Comparison of ENCODE assay signal across 1 cellular context in the genomic region with DNA sequence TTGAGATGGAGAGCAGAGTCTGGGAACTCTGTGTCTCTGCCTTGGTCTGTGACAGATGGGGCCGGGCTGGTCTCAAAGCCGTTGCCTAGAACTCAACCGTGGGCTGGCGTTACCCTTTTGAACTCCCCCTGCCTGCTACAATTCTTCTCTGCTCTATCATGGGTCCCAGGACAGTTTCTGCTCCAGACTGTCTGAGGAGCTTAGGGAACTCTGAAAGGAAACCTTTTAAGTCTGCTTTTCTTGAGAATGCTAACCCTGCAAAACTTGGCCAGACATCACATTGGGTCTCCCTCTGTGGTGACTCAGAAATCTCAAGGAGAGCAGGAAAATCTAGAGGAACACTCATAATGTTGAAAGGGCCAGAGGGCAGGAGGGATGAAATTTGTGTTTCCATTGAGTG.
TF ChIP-seq lines count a peak whose summit lies in the region.

No MANE protein-coding gene starts in this region.

TF ChIP-seq in SK-N-SH, 30 proteins besides CTCF, POLR2A, EP300 and RAD21 (continued from another document):
- no peak for TF ChIP-seq TEAD4 (IDR thresholded peaks at IDR 0.05; ENCODE audit: borderline replicate concordance, insufficient read depth)
- TF ChIP-seq ELF1 (IDR thresholded peaks at IDR 0.05), result no peak
- no peak for TF ChIP-seq RFX5 (IDR thresholded peaks at IDR 0.05; ENCODE audit: low read length)
- TF ChIP-seq GATA2 (CRISPR knock-in tag; IDR thresholded peaks at IDR 0.05), result no peak
- TF ChIP-seq NFIC (IDR thresholded peaks at IDR 0.05; ENCODE audit: borderline replicate concordance), result peak; percentile 29; the same call in 1 of the 2 replicates
- TF ChIP-seq GABPA (IDR thresholded peaks at IDR 0.05; ENCODE audit: low read depth), result no peak
- no peak for TF ChIP-seq RCOR1 (IDR thresholded peaks at IDR 0.05; ENCODE audit: low read length)
- TF ChIP-seq CHD2 (IDR thresholded peaks at IDR 0.05; ENCODE audit: low read length, partially characterized antibody), result no peak
- TF ChIP-seq, protein P1, sequence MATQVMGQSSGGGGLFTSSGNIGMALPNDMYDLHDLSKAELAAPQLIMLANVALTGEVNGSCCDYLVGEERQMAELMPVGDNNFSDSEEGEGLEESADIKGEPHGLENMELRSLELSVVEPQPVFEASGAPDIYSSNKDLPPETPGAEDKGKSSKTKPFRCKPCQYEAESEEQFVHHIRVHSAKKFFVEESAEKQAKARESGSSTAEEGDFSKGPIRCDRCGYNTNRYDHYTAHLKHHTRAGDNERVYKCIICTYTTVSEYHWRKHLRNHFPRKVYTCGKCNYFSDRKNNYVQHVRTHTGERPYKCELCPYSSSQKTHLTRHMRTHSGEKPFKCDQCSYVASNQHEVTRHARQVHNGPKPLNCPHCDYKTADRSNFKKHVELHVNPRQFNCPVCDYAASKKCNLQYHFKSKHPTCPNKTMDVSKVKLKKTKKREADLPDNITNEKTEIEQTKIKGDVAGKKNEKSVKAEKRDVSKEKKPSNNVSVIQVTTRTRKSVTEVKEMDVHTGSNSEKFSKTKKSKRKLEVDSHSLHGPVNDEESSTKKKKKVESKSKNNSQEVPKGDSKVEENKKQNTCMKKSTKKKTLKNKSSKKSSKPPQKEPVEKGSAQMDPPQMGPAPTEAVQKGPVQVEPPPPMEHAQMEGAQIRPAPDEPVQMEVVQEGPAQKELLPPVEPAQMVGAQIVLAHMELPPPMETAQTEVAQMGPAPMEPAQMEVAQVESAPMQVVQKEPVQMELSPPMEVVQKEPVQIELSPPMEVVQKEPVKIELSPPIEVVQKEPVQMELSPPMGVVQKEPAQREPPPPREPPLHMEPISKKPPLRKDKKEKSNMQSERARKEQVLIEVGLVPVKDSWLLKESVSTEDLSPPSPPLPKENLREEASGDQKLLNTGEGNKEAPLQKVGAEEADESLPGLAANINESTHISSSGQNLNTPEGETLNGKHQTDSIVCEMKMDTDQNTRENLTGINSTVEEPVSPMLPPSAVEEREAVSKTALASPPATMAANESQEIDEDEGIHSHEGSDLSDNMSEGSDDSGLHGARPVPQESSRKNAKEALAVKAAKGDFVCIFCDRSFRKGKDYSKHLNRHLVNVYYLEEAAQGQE (IDR thresholded peaks at IDR 0.05; ENCODE audit: low read depth, low read length), result no peak
- TF ChIP-seq MEF2A (IDR thresholded peaks at IDR 0.05; ENCODE audit: borderline replicate concordance, low read depth), result no peak
- no peak for TF ChIP-seq TAF1 (IDR thresholded peaks at IDR 0.05; ENCODE audit: borderline replicate concordance, low read depth, low read length)
- no peak for TF ChIP-seq USF1 (IDR thresholded peaks at IDR 0.05; ENCODE audit: borderline replicate concordance, low read depth)
- no peak for TF ChIP-seq MAX (IDR thresholded peaks at IDR 0.05; ENCODE audit: low read depth)
- TF ChIP-seq IRF3 (IDR thresholded peaks at IDR 0.05; ENCODE audit: low read depth, low read length), result no peak
- peak; percentile 16; the same call in 1 of the 2 replicates for TF ChIP-seq FOSL2 (IDR thresholded peaks at IDR 0.05; ENCODE audit: borderline replicate concordance, low read depth)
